Comparison of ENCODE assay signal across 8 cellular contexts in genomic region chrX:153333821-153334653, GRCh38. TPM values are rescaled to one million over a fixed set of nuclear protein-coding genes. Genes with fewer than 3 reads are reported as not detected.
DNase-seq lines count a peak whose midpoint lies in the region; TF ChIP-seq lines count a peak whose summit lies in the region.

A gene with protein sequence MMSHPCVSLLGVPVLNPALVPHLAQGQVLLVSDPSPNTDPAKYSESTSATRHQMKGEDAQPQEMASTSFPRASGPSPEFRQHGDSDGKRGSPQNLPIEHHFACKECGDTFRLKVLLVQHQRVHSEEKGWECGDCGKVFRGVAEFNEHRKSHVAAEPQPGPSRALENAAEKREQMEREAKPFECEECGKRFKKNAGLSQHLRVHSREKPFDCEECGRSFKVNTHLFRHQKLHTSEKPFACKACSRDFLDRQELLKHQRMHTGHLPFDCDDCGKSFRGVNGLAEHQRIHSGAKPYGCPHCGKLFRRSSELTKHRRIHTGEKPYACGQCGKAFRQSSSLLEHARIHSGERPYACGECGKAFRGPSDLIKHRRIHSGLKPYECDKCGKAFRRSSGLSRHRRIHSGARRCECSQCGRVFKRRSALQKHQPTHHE (plus strand): TSS chrX:153334153. CDS start chrX:153336680, 2,527 bp downstream.

- H3K9me3 ChIP-seq in GM23248 (ENCODE audit: low read depth) = no peaks in the 10 kb centered on the region
- H3K9me3 ChIP-seq in SJCRH30 (replicated peaks) = no peaks in the 10 kb centered on the region
- H3K9me3 ChIP-seq in neuron (ENCODE audit: low read length) = no peaks in the 10 kb centered on the region
- no peaks in the 10 kb centered on the region for H3K9me3 ChIP-seq in stomach

- peak within 1 kb of the TSS; percentile 83 for H3K27ac ChIP-seq in GM23248
- H3K27ac ChIP-seq in SJCRH30 = peak within 1 kb of the TSS; percentile 37
- H3K27ac ChIP-seq in stomach = peak within 1 kb of the TSS; percentile 7 to 84 (median 65)

- H3K36me3 ChIP-seq in GM23248 (ENCODE audit: low read depth) = no peaks in the 10 kb centered on the region
- H3K36me3 ChIP-seq in SJCRH30 = no peaks in the 10 kb centered on the region
- peaks cover 5% of the 10 kb centered on the region for H3K36me3 ChIP-seq in neuron (ENCODE audit: insufficient read depth, low read length)
- peaks cover 0 to 12% (median 6%) of the 10 kb centered on the region in 4 donors for H3K36me3 ChIP-seq in stomach

- TF ChIP-seq POLR2A in stomach (IDR thresholded peaks at IDR 0.05) = no peak

- H3K9ac ChIP-seq in GM23248 = peak within 1 kb of the TSS; percentile 99

- peaks cover 3% of the 10 kb centered on the region; the same call in 1 of the 2 replicates for H3F3A ChIP-seq in GM23248 (ENCODE audit: insufficient read depth)

- H3K79me2 ChIP-seq in GM23248 (ENCODE audit: insufficient read depth) = peaks cover 44% of the 10 kb centered on the region

- TF ChIP-seq EP300 in stomach (IDR thresholded peaks at IDR 0.05) = no peak

- H3K4me1 ChIP-seq in GM23248 (ENCODE audit: insufficient read depth) = no peaks in the 10 kb centered on the region
- H3K4me1 ChIP-seq in SJCRH30 = no peaks in the 10 kb centered on the region
- H3K4me1 ChIP-seq in neuron (ENCODE audit: insufficient read depth, low read length) = no peaks in the 10 kb centered on the region
- H3K4me1 ChIP-seq in stomach = peaks cover 0 to 20% (median 15%) of the 10 kb centered on the region in 4 donors

- no peaks in the 10 kb centered on the region for H3K27me3 ChIP-seq in GM23248 (replicated peaks; ENCODE audit: insufficient read depth)
- no peaks in the 10 kb centered on the region for H3K27me3 ChIP-seq in SJCRH30
- peaks cover 3% of the 10 kb centered on the region for H3K27me3 ChIP-seq in neuron (ENCODE audit: insufficient read depth, low read length)
- peaks cover 0 to 6% (median 0%) of the 10 kb centered on the region in 3 donors for H3K27me3 ChIP-seq in stomach

- 0 to 1% methylated on average over 1 to 55 of the region's 86 CpGs for WGBS in GM23248 (ENCODE audit: low coverage in 1 of 2, low lambda C conversion rate in 2 of 2, missing lambda C conversion rate in 2 of 2), 2 experiments
- WGBS in stomach, 5 donors = 0 to 44% (median 4%) methylated on average over 20 to 83 of the region's 86 CpGs

- intact Hi-C loops in stomach (cut with DNase I; ENCODE audit: low total_unique reads) = no loop called here

- TF ChIP-seq CTCF in foreskin fibroblast (IDR thresholded peaks at IDR 0.05; ENCODE audit: low read depth, low read length) = no peak
- no peak for TF ChIP-seq CTCF in stomach (IDR thresholded peaks at IDR 0.05)

- DNase-seq in EL (peak; percentile 78), GM23248 (peak; percentile 91), Kasumi-1 (lab: John Stamatoyannopoulos, UW) (peak; percentile 36 to 42), SJCRH30 (peak; percentile 66 to 80), activated gamma-delta T cell (lab: John Stamatoyannopoulos, UW) (peak; percentile 71), foreskin fibroblast (peak; percentile 71 to 88), stomach (peak; percentile 82)

- peak within 1 kb of the TSS; percentile 81 for H3K4me3 ChIP-seq in GM23248
- peak within 1 kb of the TSS; percentile 86 for H3K4me3 ChIP-seq in SJCRH30
- H3K4me3 ChIP-seq in foreskin fibroblast (ENCODE audit: low read depth in 1 of 2, low read length in 2 of 2) = peak within 1 kb of the TSS; percentile 68
- peak within 1 kb of the TSS; percentile 67 for H3K4me3 ChIP-seq in neuron (ENCODE audit: low read length)
- H3K4me3 ChIP-seq in stomach = peak within 1 kb of the TSS; percentile 56 to 82 (median 66)

- H3K4me2 ChIP-seq in GM23248 (ENCODE audit: unreplicated experiment) = peak within 1 kb of the TSS; percentile 85

- H4K20me1 ChIP-seq in GM23248 (ENCODE audit: insufficient read depth) = no peaks in the 10 kb centered on the region

- H2AFZ ChIP-seq in GM23248 (peak within 1 kb of the TSS; percentile 60; the same call in 1 of the 2 replicates), neuron (ENCODE audit: low read depth, low read length) (peak within 1 kb of the TSS; percentile 48)

- H3K9me2 ChIP-seq in GM23248 (ENCODE audit: insufficient read depth) = no peaks in the 10 kb centered on the region

- in situ Hi-C loops in GM23248 (cut with MboI) = no loop called here

RNA-seq across cellular contexts. Expression of the gene that starts here (rescaled TPM):
- 11.5 and 12.0 TPM in 2 replicates for total RNA-seq in GM23248 (2014; rRNA removed; shearing (Covaris generic))
- 6.3 and 6.5 TPM in 2 replicates for polyA plus RNA-seq in GM23248 (2016; fragmentation: Nextera tagmentation; extraction: Ambion mirVana)
- total RNA-seq in SJCRH30 (2014; rRNA removed; shearing (Covaris generic)) = 12.8 and 13.4 TPM in 2 replicates
- 10 to 100 TPM in 3 of 5 donors, 1 to 10 TPM in 1, under 1 TPM in 1; 0.87 to 13.4 (median 10.3) TPM for total RNA-seq in stomach
- polyA plus RNA-seq in stomach = 1 to 10 TPM; 2.4 to 4.6 (median 2.8) TPM

Comparison
In these comparisons a context has a peak if more than half of its experiments do, and no peak if none do; other contexts are left out.
1. Peak in every context shown above with its lines: DNase-seq, H3K4me3 ChIP-seq and H3K27ac ChIP-seq.
2. DNase-seq: peak in every context shown above with its lines; median percentile 91 in GM23248; 82 in stomach; 80 in foreskin fibroblast; 78 in EL; 73 in SJCRH30; 71 in activated gamma-delta T cell; 39 in Kasumi-1.